Comparison of ENCODE assay signal across 8 cellular contexts in genomic region chr1:11681071-11681771, GRCh38. TPM values are rescaled to one million over a fixed set of nuclear protein-coding genes. Genes with fewer than 3 reads are reported as not detected.
DNase-seq lines count a peak whose midpoint lies in the region; ATAC-seq and TF ChIP-seq lines count a peak whose summit lies in the region.

Gene MAD2L2 (minus strand): TSS chr1:11681148. CDS start chr1:11680601, 547 bp downstream.

- peak within 1 kb of the TSS; percentile 52 for H3K27ac ChIP-seq in AG04450 (ENCODE audit: low read depth, low read length)
- peak within 1 kb of the TSS; percentile 51 for H3K27ac ChIP-seq in colonic mucosa

- H3K4me1 ChIP-seq in colonic mucosa, result no peaks in the 10 kb centered on the region

- intact Hi-C loops in colonic mucosa (cut with DNase I), result no loop called here

- DNase-seq in AG04450 (ENCODE audit: low read depth, low spot score) (peak; percentile 32), NCI-H446 (lab: John Stamatoyannopoulos, UW) (peak; percentile 68 to 90), colonic mucosa (peak; percentile 89), left kidney (ENCODE audit: low read depth, low spot score) (peak; percentile 90)
- peak; percentile 93 for DNase-seq in activated CD4-positive, alpha-beta T cell treated with anti-CD3 and anti-CD28 coated beads for 48 hours
- DNase-seq in stimulated activated CD4-positive, alpha-beta T cell treated with anti-CD3 and anti-CD28 coated beads, Interleukin-1b, Interleukin-23, amount 100 ng/mL, for 4 hours (ENCODE audit: low read depth in 2 of 2), result peak; percentile 89 to 96

- H3K4me3 ChIP-seq in AG04450 (ENCODE audit: low read depth, low read length), result peak within 1 kb of the TSS; percentile 84
- peak within 1 kb of the TSS; percentile 77 for H3K4me3 ChIP-seq in colonic mucosa

- TF ChIP-seq CTCF in AG04450 (IDR thresholded peaks at IDR 0.05; ENCODE audit: low read depth, low read length) (no peak), colonic mucosa (IDR thresholded peaks at IDR 0.05) (no peak)

- POLR2A ChIA-PET in AG04450 (lab: Yijun Ruan, JAX), result interaction anchor here (0.6 to 1.4 kb wide), 4 partner anchors 12 to 56 kb away, joined by 4 to 6 read pairs (median 4); partner anchors contain the start of gene FBXO6

- no peaks in the 10 kb centered on the region for H3K36me3 ChIP-seq in colonic mucosa

- ATAC-seq in GM18867 (IDR thresholded peaks at IDR 0.05; ENCODE audit: unreplicated experiment) (peak; percentile 84), HG03097 (IDR thresholded peaks at IDR 0.05; ENCODE audit: low FRiP score, unreplicated experiment) (peak; percentile 86)

- H3K27me3 ChIP-seq in AG04450 (ENCODE audit: control insufficient read depth, insufficient read depth, low read length), result no peaks in the 10 kb centered on the region
- H3K27me3 ChIP-seq in colonic mucosa, result peaks cover 5% of the 10 kb centered on the region

- H3K9ac ChIP-seq in colonic mucosa (ENCODE audit: low read depth in 2 of 2, low read length in 2 of 2), result peak within 1 kb of the TSS; percentile 70 to 84

- no peaks in the 10 kb centered on the region; the same call in 1 of the 2 replicates for H3K9me3 ChIP-seq in AG04450 (ENCODE audit: control insufficient read depth, insufficient read depth, low read length)
- H3K9me3 ChIP-seq in colonic mucosa, result no peaks in the 10 kb centered on the region

- CTCF ChIA-PET in AG04450 (lab: Charles Lee), result interaction anchor here (0.6 to 2.4 kb wide), 10 partner anchors 15 to 644 kb away, joined by 3 to 17 read pairs (median 4); partner anchors contain the start of gene FBXO6

RNA-seq across cellular contexts. Expression of gene MAD2L2, which starts in this region (rescaled TPM):
- 34.9 and 41.7 TPM in 2 replicates for polyA plus RNA-seq in AG04450 (2011; rRNA removed)
- polyA minus RNA-seq in AG04450 (2011; rRNA and poly(A)+ RNA removed), result 29.8 and 39.7 TPM in 2 replicates
- total RNA-seq in colonic mucosa, result 10 to 100 TPM in 1 of 2 donors, 1 to 10 TPM in 1; 8.5 to 12.4 TPM

Comparison
In these comparisons a context has a peak if more than half of its experiments do, and no peak if none do; other contexts are left out.
1. Peak in every context shown above with its lines: DNase-seq, ATAC-seq, H3K4me3 ChIP-seq and H3K27ac ChIP-seq.
2. DNase-seq: peak in every context shown above with its lines; median percentile 93 in activated CD4-positive, alpha-beta T cell treated with anti-CD3 and anti-CD28 coated beads for 48 hours; 92 in stimulated activated CD4-positive, alpha-beta T cell treated with anti-CD3 and anti-CD28 coated beads, Interleukin-1b, Interleukin-23, amount 100 ng/mL, for 4 hours; 90 in left kidney; 89 in colonic mucosa; 79 in NCI-H446; 32 in AG04450.